ENCODE assay signal across 13 cellular contexts in the genomic region with DNA sequence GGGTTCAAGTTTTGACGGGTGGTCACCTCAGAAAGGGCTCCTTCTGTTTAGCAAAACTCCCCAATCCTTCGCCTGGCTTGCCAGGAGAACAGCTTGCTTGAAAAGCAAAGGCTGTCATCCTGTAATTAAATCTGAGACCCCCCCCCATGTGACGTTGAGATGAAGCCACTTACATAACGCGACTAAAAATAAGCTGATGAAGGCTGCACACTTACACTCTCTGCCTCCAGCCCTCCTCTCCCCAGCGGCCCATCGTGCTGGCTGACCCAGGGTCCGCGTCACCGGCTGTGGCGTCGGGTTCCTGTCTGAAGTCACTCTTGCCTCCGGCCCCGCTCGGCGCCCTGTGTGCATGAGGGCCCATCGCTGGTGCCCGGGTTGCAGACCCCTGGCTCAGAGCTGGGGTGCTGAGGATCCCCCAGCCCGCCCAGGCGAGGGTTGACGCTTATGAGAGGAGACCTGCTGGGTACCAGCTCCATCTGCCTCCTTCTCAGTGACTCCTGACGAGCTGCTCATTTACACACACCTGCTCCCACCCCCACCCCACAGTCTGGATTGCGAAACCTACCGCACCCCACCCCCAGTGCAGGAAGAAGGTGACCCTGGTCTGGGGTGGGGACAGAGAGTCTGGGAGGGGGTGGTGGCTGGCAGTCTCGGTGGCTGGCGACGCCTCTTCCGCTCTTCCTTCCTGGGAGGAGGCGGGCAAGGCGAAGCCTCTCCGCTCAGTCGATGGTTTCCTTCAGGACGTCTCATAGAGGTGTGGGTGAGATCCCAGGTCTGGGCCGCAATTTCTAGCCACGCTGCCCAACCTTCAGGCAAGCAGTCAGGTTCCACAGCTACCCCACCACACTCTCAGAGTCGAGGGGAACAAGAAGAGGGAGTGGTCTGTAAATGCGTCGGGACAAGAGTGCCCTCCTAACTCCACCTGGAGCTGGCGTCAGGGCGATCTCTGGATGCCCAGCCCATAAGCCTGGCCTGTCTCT. TPM values are rescaled to one million over a fixed set of nuclear protein-coding genes. Genes with fewer than 3 reads are reported as not detected.
DNase-seq lines count a peak whose midpoint lies in the region; ATAC-seq and TF ChIP-seq lines count a peak whose summit lies in the region.
"Had no signal": no experiment of that assay in that cellular context is flagged by ENCODE, and none has a peak within 500 bp of the region (broad histone marks: within the 10 kb centered on the region; RNA-seq: fewer than 3 reads in every experiment).

No MANE protein-coding gene starts in this region.

- H3K9me3 Mint-ChIP-seq in brain, result peaks cover 0 to 2% (median 0%) of the 10 kb centered on the region in 5 experiments
- peaks cover 0 to 4% (median 0%) of the 10 kb centered on the region in 11 donors for H3K9me3 Mint-ChIP-seq in naive thymus-derived CD4-positive, alpha-beta T cell
- H3K9me3 Mint-ChIP-seq: endodermal cell had no signal

- H3K36me3 ChIP-seq in left lung (peaks cover 0 to 4% of the 10 kb centered on the region in 2 donors), spleen (peaks cover 0 to 4% (median 0%) of the 10 kb centered on the region in 6 donors)
- H3K36me3 ChIP-seq in naive thymus-derived CD4-positive, alpha-beta T cell (ENCODE audit: control insufficient read depth in 2 of 3, insufficient read depth in 3 of 3, low read length in 3 of 3), result no peaks in the 10 kb centered on the region

- peaks cover 7% of the 10 kb centered on the region for H3K27me3 Mint-ChIP-seq in brain
- peaks cover 0 to 48% (median 6%) of the 10 kb centered on the region in 5 donors for H3K27me3 Mint-ChIP-seq in naive thymus-derived CD4-positive, alpha-beta T cell

- no peak for TF ChIP-seq POLR2A in spleen (IDR thresholded peaks at IDR 0.05)

- H3K27ac Mint-ChIP-seq in brain, result peak overlapping the region; percentile 78 to 100 (median 91)
- H3K27ac Mint-ChIP-seq in naive thymus-derived CD4-positive, alpha-beta T cell, result no peak overlapping the region
- H3K27ac Mint-ChIP-seq: activated naive CD4-positive, alpha-beta T cell treated with anti-CD3 and anti-CD28 coated beads, Interleukin-2, amount 10 ng/mL, durations not matched to agents 7 days and 5 days; endodermal cell had no signal

- H3K9me3 ChIP-seq in left lung, result no peaks in the 10 kb centered on the region
- peaks cover 0 to 7% (median 0%) of the 10 kb centered on the region in 8 donors for H3K9me3 ChIP-seq in spleen
- H3K9me3 ChIP-seq in naive thymus-derived CD4-positive, alpha-beta T cell (ENCODE audit: control insufficient read depth in 2 of 3, low read length in 3 of 3), result no peaks in the 10 kb centered on the region

- WGBS in spleen, 5 donors, result 52 to 76% (median 53%) methylated on average over 29 to 40 of the region's 40 CpGs

- peak overlapping the region; percentile 44 to 97 (median 68) for H3K4me3 Mint-ChIP-seq in brain
- peak overlapping the region in 2 of 10 donors; percentile 43 to 51 for H3K4me3 Mint-ChIP-seq in naive thymus-derived CD4-positive, alpha-beta T cell
- H3K4me3 Mint-ChIP-seq: activated naive CD4-positive, alpha-beta T cell treated with anti-CD3 and anti-CD28 coated beads, Interleukin-2, amount 10 ng/mL, durations not matched to agents 7 days and 5 days had no signal

- intact Hi-C loops in left lung (cut with DNase I), result no loop called here
- intact Hi-C loops in spleen (cut with DNase I; ENCODE audit: low total_unique reads), result no loop called here
- intact Hi-C loops in naive thymus-derived CD4-positive, alpha-beta T cell (cut with micrococcal nuclease), result loop anchor here in 1 of 2 donors (10.0 kb wide), 2 partner anchors 453 to 577 kb away; no protein-coding TSS in a partner anchor

- peaks cover 5% of the 10 kb centered on the region for H3K36me3 Mint-ChIP-seq in brain
- peaks cover 0 to 3% (median 0%) of the 10 kb centered on the region in 5 donors for H3K36me3 Mint-ChIP-seq in naive thymus-derived CD4-positive, alpha-beta T cell
- H3K36me3 Mint-ChIP-seq: activated naive CD4-positive, alpha-beta T cell treated with anti-CD3 and anti-CD28 coated beads, Interleukin-2, amount 10 ng/mL, durations not matched to agents 7 days and 5 days had no signal

- peaks cover 16 to 66% of the 10 kb centered on the region in 2 donors for H3K4me1 ChIP-seq in left lung
- peaks cover 17 to 63% (median 47%) of the 10 kb centered on the region in 6 donors for H3K4me1 ChIP-seq in spleen
- H3K4me1 ChIP-seq in naive thymus-derived CD4-positive, alpha-beta T cell (ENCODE audit: control insufficient read depth in 2 of 2, insufficient read depth in 2 of 2, low read length in 2 of 2), result peaks cover 0 to 9% of the 10 kb centered on the region in 2 donors

- peaks cover 76% of the 10 kb centered on the region for H3K4me1 Mint-ChIP-seq in brain
- H3K4me1 Mint-ChIP-seq in naive thymus-derived CD4-positive, alpha-beta T cell, result peaks cover 5 to 30% (median 21%) of the 10 kb centered on the region in 7 donors

- TF ChIP-seq CTCF in brain (conservative IDR thresholded peaks at IDR 0.05) (no peak), left lung (IDR thresholded peaks at IDR 0.05) (no peak), spleen (IDR thresholded peaks at IDR 0.05 in 8 of 11, conservative IDR thresholded peaks at IDR 0.05 in 3 of 11) (no peak)

- peak; percentile 39 for DNase-seq in NCI-H1694 treated with DMSO at 0.1 percent for 48 hours (lab: John Stamatoyannopoulos, UW)
- peak; percentile 78 to 88 for DNase-seq in left lung
- DNase-seq in spleen, result peak; percentile 84
- DNase-seq in naive thymus-derived CD4-positive, alpha-beta T cell, result no peak
- DNase-seq: activated CD4-positive, alpha-beta T cell treated with anti-CD3 and anti-CD28 coated beads for 1 hour; activated naive CD4-positive, alpha-beta T cell treated with anti-CD3 and anti-CD28 coated beads, Interleukin-2, amount 10 ng/mL, durations not matched to agents 7 days and 5 days; endodermal cell; T-helper 2 cell had no signal

- POLR2A ChIA-PET in naive thymus-derived CD4-positive, alpha-beta T cell (lab: Charles Lee), result interaction anchor here (0.6 kb wide), 1 partner anchor 9 kb away, joined by 3 read pairs; no protein-coding TSS in a partner anchor

- ATAC-seq in left lung (peak; percentile 48), HG03135 (IDR thresholded peaks at IDR 0.05; ENCODE audit: unreplicated experiment) (no peak), HG03469 (IDR thresholded peaks at IDR 0.05; ENCODE audit: unreplicated experiment) (no peak), GM21825 (IDR thresholded peaks at IDR 0.05; ENCODE audit: unreplicated experiment) (no peak)
- ATAC-seq in naive thymus-derived CD4-positive, alpha-beta T cell, result no peak

- CTCF ChIA-PET in naive thymus-derived CD4-positive, alpha-beta T cell (lab: Charles Lee), result interaction anchor here (0.9 to 2.1 kb wide), 2 partner anchors 9 to 42 kb away, joined by 3 to 7 read pairs; no protein-coding TSS in a partner anchor

- peak overlapping the region in 1 of 2 donors; percentile 62 for H3K4me3 ChIP-seq in left lung
- H3K4me3 ChIP-seq in spleen, result peak overlapping the region in 1 of 8 donors; percentile 87
- H3K4me3 ChIP-seq in naive thymus-derived CD4-positive, alpha-beta T cell (ENCODE audit: low read length), result no peak overlapping the region

- H3K27ac ChIP-seq in left lung (peak overlapping the region; percentile 76 to 82), spleen (peak overlapping the region in 7 of 8 donors; percentile 54 to 80 (median 73))
- H3K27ac ChIP-seq in naive thymus-derived CD4-positive, alpha-beta T cell (ENCODE audit: low read depth, low read length), result no peak overlapping the region
- H3K27ac ChIP-seq: KMS-11 had no signal

- peaks cover 0 to 36% of the 10 kb centered on the region in 2 donors for H3K27me3 ChIP-seq in left lung
- H3K27me3 ChIP-seq in spleen (replicated peaks in 1 of 7), result peaks cover 0 to 70% (median 15%) of the 10 kb centered on the region in 7 donors
- no peaks in the 10 kb centered on the region for H3K27me3 ChIP-seq in naive thymus-derived CD4-positive, alpha-beta T cell (ENCODE audit: control insufficient read depth in 2 of 2, insufficient read depth in 2 of 2, low read length in 2 of 2)

RNA-seq across cellular contexts. Expression of gene BAIAP2, which starts 3.1 kb away (rescaled TPM):
- polyA plus RNA-seq in brain (ENCODE audit: insufficient read depth, low read depth, low replicate concordance), result 87.8 TPM
- 100 to 1,000 TPM in 1 of 2 donors, 10 to 100 TPM in 1; 76.3 to 135 TPM for total RNA-seq in left lung
- total RNA-seq in spleen, result 10 to 100 TPM; 12.7 to 33.2 (median 23.4) TPM
- 10 to 100 TPM in 1 of 3 donors, 1 to 10 TPM in 2; 2.8 to 11.8 (median 4.4) TPM for polyA plus RNA-seq in spleen
- 10 to 100 TPM in 3 of 5 experiments, 1 to 10 TPM in 2; 7.3 to 13.7 (median 12.3) TPM for total RNA-seq in naive thymus-derived CD4-positive, alpha-beta T cell
- 1 to 10 TPM; 3.2 to 4.9 TPM for polyA plus RNA-seq in naive thymus-derived CD4-positive, alpha-beta T cell

RNA-seq across cellular contexts. Expression of gene CHMP6, which starts 40.2 kb away (rescaled TPM):
- polyA plus RNA-seq in brain (ENCODE audit: insufficient read depth, low read depth, low replicate concordance) (35.2 TPM), spleen (10 to 100 TPM; 24.0 to 41.1 (median 25.4) TPM)
- total RNA-seq in left lung (10 to 100 TPM; 28.2 to 32.7 TPM), spleen (10 to 100 TPM; 23.0 to 35.7 (median 31.5) TPM)
- 10 to 100 TPM; 26.4 to 49.9 (median 41.7) TPM for total RNA-seq in naive thymus-derived CD4-positive, alpha-beta T cell
- polyA plus RNA-seq in naive thymus-derived CD4-positive, alpha-beta T cell, result 10 to 100 TPM; 49.8 to 55.4 TPM

Comparison
In these comparisons a context has a peak if more than half of its experiments do, and no peak if none do; other contexts are left out.
1. DNase-seq: peak in NCI-H1694 treated with DMSO at 0.1 percent for 48 hours (single experiment), left lung (2 of 2) and spleen (single experiment); none in naive thymus-derived CD4-positive, alpha-beta T cell (0 of 9).
2. H3K27ac Mint-ChIP-seq: peak in brain (5 of 5); none in naive thymus-derived CD4-positive, alpha-beta T cell (0 of 9).